In genomic region chr10:77233466-77233865, GRCh38 we compare ENCODE assay signal across 26 cellular contexts.
"Had no signal": no experiment of that assay in that cellular context is flagged by ENCODE, and none has a peak within 500 bp of the region (broad histone marks: within the 10 kb centered on the region; RNA-seq: fewer than 3 reads in every experiment).

No MANE protein-coding gene starts in this region.

- H3K27me3 ChIP-seq: hepatocyte, left lung, ovary, right atrium auricular region, right lobe of liver, tibial nerve, upper lobe of left lung, vagina had no signal

- H3K4me3 Mint-ChIP-seq: naive thymus-derived CD4-positive, alpha-beta T cell; natural killer cell treated with Interleukin-12 subunit alpha and Interleukin-12 subunit beta and Interleukin-15 and Interleukin-18, amount 100 ng/mL, for 72 hours; stimulated activated memory B cell treated with anti-CD40 and anti-IgM and Interleukin-4, amounts not matched to agents 10 μg/mL and 1 μg/mL and 100 μg/mL, for 72 hours; stimulated activated naive CD8-positive, alpha-beta T cell treated with anti-CD3 and anti-CD28 coated beads, Interleukin-15, amount 100 ng/mL, for 72 hours had no signal

- H3K36me3 ChIP-seq: left lung, lower lobe of right lung, ovary, right atrium auricular region, right lobe of liver, tibial nerve, upper lobe of left lung, vagina had no signal

- H3K79me2 ChIP-seq: hepatocyte had no signal

- H3K9me3 Mint-ChIP-seq: natural killer cell treated with Interleukin-12 subunit alpha and Interleukin-12 subunit beta and Interleukin-15 and Interleukin-18, amount 100 ng/mL, for 72 hours; stimulated activated memory B cell treated with anti-CD40 and anti-IgM and Interleukin-4, amounts not matched to agents 10 μg/mL and 1 μg/mL and 100 μg/mL, for 72 hours had no signal

- FAIRE-seq: kidney had no signal

- H3K9me3 ChIP-seq: left lung, lower lobe of right lung, mucosa of descending colon, ovary, right atrium auricular region, right lobe of liver, tibial nerve, upper lobe of left lung, vagina had no signal

- DNase-seq: kidney; left colon; left lung; lower lobe of right lung; mammary epithelial cell; midbrain; mucosa of descending colon; naive thymus-derived CD4-positive, alpha-beta T cell; ovary; right lobe of liver; stimulated activated CD4-positive, alpha-beta T cell treated with anti-CD3 and anti-CD28 coated beads, Interleukin-1b, Interleukin-23, amount 100 ng/mL, for 48 hours; stimulated activated CD4-positive, alpha-beta T cell treated with anti-CD3 and anti-CD28 coated beads, Interleukin-2, amount 100 ng/mL, for 48 hours; stimulated activated CD4-positive, alpha-beta T cell treated with anti-CD3 and anti-CD28 coated beads, Interleukin-4, amount 100 ng/mL, for 4 hours; stimulated activated CD8-positive, alpha-beta memory T cell treated with anti-CD3 and anti-CD28 coated beads, Interleukin-4, amount 100 ng/mL, for 48 hours; stimulated activated naive CD4-positive, alpha-beta T cell treated with Interleukin-2 at 50 U/mL for 16 hours; stimulated activated naive CD8-positive, alpha-beta T cell treated with anti-CD3 and anti-CD28 coated beads, Interleukin-15, amount 100 ng/mL, for 72 hours; substantia nigra; upper lobe of left lung had no signal

- H3K4me1 Mint-ChIP-seq: naive thymus-derived CD4-positive, alpha-beta T cell; stimulated activated naive CD8-positive, alpha-beta T cell treated with anti-CD3 and anti-CD28 coated beads, Interleukin-15, amount 100 ng/mL, for 72 hours had no signal

- H3K4me1 ChIP-seq: left lung, lower lobe of right lung, right atrium auricular region, tibial nerve, upper lobe of left lung, vagina had no signal

- H3K4me2 ChIP-seq: hepatocyte, smooth muscle cell had no signal

- H2AFZ ChIP-seq: hepatocyte had no signal

- H3K36me3 Mint-ChIP-seq: naive thymus-derived CD4-positive, alpha-beta T cell; natural killer cell treated with Interleukin-12 subunit alpha and Interleukin-12 subunit beta and Interleukin-15 and Interleukin-18, amount 100 ng/mL, for 72 hours; stimulated activated memory B cell treated with anti-CD40 and anti-IgM and Interleukin-4, amounts not matched to agents 10 μg/mL and 1 μg/mL and 100 μg/mL, for 72 hours had no signal

- H3K27ac Mint-ChIP-seq: naive thymus-derived CD4-positive, alpha-beta T cell; natural killer cell treated with Interleukin-12 subunit alpha and Interleukin-12 subunit beta and Interleukin-15 and Interleukin-18, amount 100 ng/mL, for 72 hours; progenitor cell of endocrine pancreas; stimulated activated memory B cell treated with anti-CD40 and anti-IgM and Interleukin-4, amounts not matched to agents 10 μg/mL and 1 μg/mL and 100 μg/mL, for 72 hours; stimulated activated naive CD8-positive, alpha-beta T cell treated with anti-CD3 and anti-CD28 coated beads, Interleukin-15, amount 100 ng/mL, for 72 hours had no signal

- H3K27ac ChIP-seq: hepatocyte, left lung, lower lobe of right lung, ovary, right atrium auricular region, right lobe of liver, tibial nerve, upper lobe of left lung, vagina had no signal

- H3K27me3 Mint-ChIP-seq: stimulated activated memory B cell treated with anti-CD40 and anti-IgM and Interleukin-4, amounts not matched to agents 10 μg/mL and 1 μg/mL and 100 μg/mL, for 72 hours; stimulated activated naive CD8-positive, alpha-beta T cell treated with anti-CD3 and anti-CD28 coated beads, Interleukin-15, amount 100 ng/mL, for 72 hours had no signal

- H3K4me3 ChIP-seq: hepatocyte, left lung, lower lobe of right lung, mucosa of descending colon, ovary, right atrium auricular region, right lobe of liver, smooth muscle cell, tibial nerve, upper lobe of left lung, vagina had no signal
